Comparison of ENCODE assay signal across 10 cellular contexts in the genomic region with DNA sequence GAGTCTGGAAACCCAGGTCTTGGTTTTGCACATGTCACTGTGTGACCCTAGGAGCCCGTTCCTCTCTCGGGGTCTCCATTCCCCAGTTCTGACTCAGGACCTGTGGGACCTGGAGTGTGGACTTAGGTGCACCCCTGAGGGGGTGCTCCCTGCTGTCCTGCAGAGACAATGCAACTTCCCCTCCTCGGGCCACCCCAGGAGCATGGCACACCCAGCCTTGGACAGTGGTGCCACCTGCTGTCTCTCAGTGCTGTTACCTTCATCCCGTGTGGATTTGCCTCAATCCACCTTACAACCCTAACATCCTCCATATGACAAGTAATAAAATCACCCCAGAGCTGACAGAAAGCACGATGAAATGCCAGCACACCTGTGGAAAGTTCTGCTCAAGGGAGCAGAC. TPM values are rescaled to one million over a fixed set of nuclear protein-coding genes. Genes with fewer than 3 reads are reported as not detected.
DNase-seq lines count a peak whose midpoint lies in the region; FAIRE-seq and TF ChIP-seq lines count a peak whose summit lies in the region.
"Had no signal": no experiment of that assay in that cellular context is flagged by ENCODE, and none has a peak within 500 bp of the region (broad histone marks: within the 10 kb centered on the region; RNA-seq: fewer than 3 reads in every experiment).

No MANE protein-coding gene starts in this region.

- no peaks in the 10 kb centered on the region for H3F3A ChIP-seq in smooth muscle cell (ENCODE audit: low read depth)

- TF ChIP-seq CTCF in kidney (IDR thresholded peaks at IDR 0.05; ENCODE audit: borderline replicate concordance, extremely low read depth, insufficient read depth) (peak; percentile 41), tibial nerve (IDR thresholded peaks at IDR 0.05) (peak in 3 of 5 experiments; percentile 5 to 33 (median 18)), ovary (IDR thresholded peaks at IDR 0.05) (no peak), smooth muscle cell (IDR thresholded peaks at IDR 0.05; ENCODE audit: borderline replicate concordance, insufficient read depth, poor library complexity, severe bottlenecking) (no peak)

- no peak overlapping the region for H2AFZ ChIP-seq in smooth muscle cell (ENCODE audit: low read depth)

- no peak for FAIRE-seq in kidney (lab: Jason Lieb, UNC)

- H3K79me2 ChIP-seq in smooth muscle cell (ENCODE audit: low read depth), result no peaks in the 10 kb centered on the region

- TF ChIP-seq POLR2A in tibial nerve (IDR thresholded peaks at IDR 0.05), result no peak
- TF ChIP-seq POLR2A in ovary (IDR thresholded peaks at IDR 0.05), result no peak

- H3K9me3 ChIP-seq in kidney (ENCODE audit: control insufficient read depth in 1 of 2, low read length in 2 of 2) (no peaks in the 10 kb centered on the region), tibial nerve (no peaks in the 10 kb centered on the region), ovary (no peaks in the 10 kb centered on the region), smooth muscle cell (replicated peaks; ENCODE audit: low read depth) (no peaks in the 10 kb centered on the region)

- intact Hi-C loops in kidney (cut with DNase I) (no loop called here), ovary (cut with DNase I) (no loop called here)

- WGBS in tibial nerve, 2 donors, result 55 to 57% methylated on average over 5 of the region's 5 CpGs
- 65 to 71% (median 66%) methylated on average over 5 of the region's 5 CpGs for WGBS in ovary, 3 donors
- WGBS in smooth muscle cell (ENCODE audit: low lambda C conversion rate), result 75% methylated on average over 5 of the region's 5 CpGs

- H3K4me3 ChIP-seq in kidney (ENCODE audit: low read length in 2 of 2), result no peak overlapping the region
- H3K4me3 ChIP-seq in tibial nerve, result no peak overlapping the region
- no peak overlapping the region for H3K4me3 ChIP-seq in ovary
- no peak overlapping the region for H3K4me3 ChIP-seq in smooth muscle cell
- H3K4me3 ChIP-seq: SK-N-MC had no signal

- H3K9ac ChIP-seq in kidney (ENCODE audit: low read length in 2 of 2), result no peak overlapping the region
- no peak overlapping the region for H3K9ac ChIP-seq in smooth muscle cell (ENCODE audit: low read depth)

- no peak overlapping the region for H3K4me2 ChIP-seq in smooth muscle cell

- DNase-seq in activated CD8-positive, alpha-beta memory T cell treated with anti-CD3 and anti-CD28 coated beads for 24 hours, result peak; percentile 69
- DNase-seq in activated CD8-positive, alpha-beta memory T cell treated with anti-CD3 and anti-CD28 coated beads, Interleukin-2, amount 50 U/mL, for 48 hours, result no peak
- DNase-seq in activated T-cell treated with anti-CD3 and anti-CD28 coated beads for 48 hours (ENCODE audit: low read depth) (peak; percentile 16), kidney (no peak), tibial nerve (ENCODE audit: low spot score in 2 of 2) (no peak), ovary (no peak), DMS114 treated with DMSO at 0.1 percent for 48 hours (lab: John Stamatoyannopoulos, UW; ENCODE audit: unreplicated experiment) (no peak), smooth muscle cell (lab: John Stamatoyannopoulos, UW; ENCODE audit: unreplicated experiment) (no peak)

- peaks cover 8% of the 10 kb centered on the region for H4K20me1 ChIP-seq in smooth muscle cell (ENCODE audit: low read depth)

- H3K27me3 ChIP-seq in tibial nerve, result no peaks in the 10 kb centered on the region
- H3K27me3 ChIP-seq in ovary, result no peaks in the 10 kb centered on the region
- H3K27me3 ChIP-seq in smooth muscle cell (ENCODE audit: low read depth), result no peaks in the 10 kb centered on the region

- TF ChIP-seq EP300 in tibial nerve (IDR thresholded peaks at IDR 0.05), result no peak
- no peak for TF ChIP-seq EP300 in ovary (IDR thresholded peaks at IDR 0.05)

- H3K27ac ChIP-seq in kidney (ENCODE audit: low read depth in 2 of 2, low read length in 2 of 2) (no peak overlapping the region), tibial nerve (no peak overlapping the region), ovary (no peak overlapping the region), smooth muscle cell (ENCODE audit: low read depth) (no peak overlapping the region)
- H3K27ac ChIP-seq: SK-N-MC had no signal

- H3K4me1 ChIP-seq in kidney (ENCODE audit: control insufficient read depth in 1 of 2, insufficient read depth in 1 of 2, low read depth in 1 of 2, low read length in 2 of 2), result no peaks in the 10 kb centered on the region
- H3K4me1 ChIP-seq in tibial nerve, result peaks cover 0 to under 1% (median 0%) of the 10 kb centered on the region in 4 donors
- no peaks in the 10 kb centered on the region for H3K4me1 ChIP-seq in ovary (ENCODE audit: insufficient read depth)
- no peaks in the 10 kb centered on the region for H3K4me1 ChIP-seq in smooth muscle cell (ENCODE audit: low read depth)

- H3K36me3 ChIP-seq in kidney (ENCODE audit: control insufficient read depth in 1 of 2, insufficient read depth in 2 of 2, low read length in 2 of 2) (peaks cover 28 to 35% of the 10 kb centered on the region in 2 donors), tibial nerve (peaks cover 0 to 71% (median 0%) of the 10 kb centered on the region in 3 donors), ovary (no peaks in the 10 kb centered on the region), smooth muscle cell (ENCODE audit: low read depth) (no peaks in the 10 kb centered on the region)

RNA-seq across cellular contexts. Expression of gene CRYBB3, which starts 27.5 kb away (rescaled TPM):
- total RNA-seq in kidney, result not detected
- 5.3 TPM for polyA plus RNA-seq in kidney (ENCODE audit: insufficient read depth, low read depth, low replicate concordance)
- total RNA-seq in tibial nerve, result not detected
- total RNA-seq in ovary, result under 1 TPM in 2 of 7 donors, not detected in 5; 0.30 to 0.69 TPM
- polyA plus RNA-seq in ovary, result not detected
- not detected in 2 replicates for total RNA-seq in smooth muscle cell
- polyA plus RNA-seq in smooth muscle cell, result not detected in 2 replicates
- polyA plus RNA-seq: BJ had no signal

RNA-seq across cellular contexts. Expression of gene CRYBB2, which starts 47.3 kb away (rescaled TPM):
- not detected for total RNA-seq in kidney
- 0.67 TPM for polyA plus RNA-seq in kidney (ENCODE audit: insufficient read depth, low read depth, low replicate concordance)
- not detected for total RNA-seq in tibial nerve
- total RNA-seq in ovary, result under 1 TPM in 2 of 7 donors, not detected in 5; 0.30 to 0.42 TPM
- polyA plus RNA-seq in ovary, result under 1 TPM in 1 of 2 donors, not detected in 1; 0.08 TPM
- not detected in 2 replicates for total RNA-seq in smooth muscle cell
- not detected in 2 replicates for polyA plus RNA-seq in smooth muscle cell

Comparison
In these comparisons a context has a peak if more than half of its experiments do, and no peak if none do; other contexts are left out.
1. DNase-seq: peak in activated CD8-positive, alpha-beta memory T cell treated with anti-CD3 and anti-CD28 coated beads for 24 hours (single experiment) and activated T-cell treated with anti-CD3 and anti-CD28 coated beads for 48 hours (single experiment); none in activated CD8-positive, alpha-beta memory T cell treated with anti-CD3 and anti-CD28 coated beads, Interleukin-2, amount 50 U/mL, for 48 hours (single experiment), kidney (single experiment), tibial nerve (0 of 2), ovary (0 of 5), DMS114 treated with DMSO at 0.1 percent for 48 hours (single experiment) and smooth muscle cell (single experiment).
2. CTCF ChIP-seq: peak in kidney (single experiment) and tibial nerve (3 of 5); none in ovary (0 of 3) and smooth muscle cell (single experiment).